Comparison of ENCODE assay signal across 23 cellular contexts in genomic region chr12:119683816-119684215, GRCh38. TPM values are rescaled to one million over a fixed set of nuclear protein-coding genes. Genes with fewer than 3 reads are reported as not detected.
DNase-seq lines count a peak whose midpoint lies in the region; ATAC-seq and TF ChIP-seq lines count a peak whose summit lies in the region.
"Had no signal": no experiment of that assay in that cellular context is flagged by ENCODE, and none has a peak within 500 bp of the region (broad histone marks: within the 10 kb centered on the region; RNA-seq: fewer than 3 reads in every experiment).

No MANE protein-coding gene starts in this region.

- 29 to 36% methylated on average over 3 of the region's 3 CpGs for WGBS in body of pancreas, 2 donors
- WGBS in transverse colon (ENCODE audit: low coverage in 1 of 2), 2 donors = 59 to 61% methylated on average over 3 of the region's 3 CpGs

- H3K36me3 ChIP-seq in body of pancreas (replicated peaks in 1 of 2; ENCODE audit: insufficient read depth in 1 of 2, low read depth in 2 of 2) (peaks cover 12 to 15% of the 10 kb centered on the region in 2 donors), mucosa of descending colon (ENCODE audit: low read depth) (no peaks in the 10 kb centered on the region), transverse colon (peaks cover 0 to 17% (median 2%) of the 10 kb centered on the region in 4 donors), vagina (peaks cover 0 to 27% of the 10 kb centered on the region in 2 donors)

- no peaks in the 10 kb centered on the region for H3K27me3 ChIP-seq in body of pancreas
- no peaks in the 10 kb centered on the region for H3K27me3 ChIP-seq in transverse colon
- no peaks in the 10 kb centered on the region for H3K27me3 ChIP-seq in vagina
- H3K27me3 ChIP-seq: BLaER1 treated with 17β-estradiol and CSF1 and Interleukin-3, amounts not matched to agents 10 nM and 100 nM; testis had no signal

- POLR2A ChIA-PET in activated CD4-positive, alpha-beta T cell treated with anti-CD3 and anti-CD28 coated beads, Interleukin-2, amount 10 ng/mL, durations not matched to agents 7 days and 5 days (lab: Charles Lee) = no interaction called here
- POLR2A ChIA-PET in activated CD4-positive, alpha-beta T cell treated with anti-CD3 and anti-CD28 coated beads for 36 hours (lab: Charles Lee) = no interaction called here

- H3K36me3 Mint-ChIP-seq in activated CD4-positive, alpha-beta T cell treated with anti-CD3 and anti-CD28 coated beads, Interleukin-2, amount 10 ng/mL, durations not matched to agents 7 days and 5 days (ENCODE audit: low read depth) = peaks cover 59% of the 10 kb centered on the region
- H3K36me3 Mint-ChIP-seq in activated CD4-positive, alpha-beta T cell treated with anti-CD3 and anti-CD28 coated beads for 36 hours (ENCODE audit: low read depth) = peaks cover 17% of the 10 kb centered on the region

- TF ChIP-seq POLR2A in body of pancreas (IDR thresholded peaks at IDR 0.05) (no peak), transverse colon (IDR thresholded peaks at IDR 0.05) (no peak), vagina (IDR thresholded peaks at IDR 0.05) (no peak)

- no peak overlapping the region for H3K4me3 ChIP-seq in body of pancreas
- H3K4me3 ChIP-seq in mucosa of descending colon = no peak overlapping the region
- no peak overlapping the region for H3K4me3 ChIP-seq in transverse colon
- no peak overlapping the region for H3K4me3 ChIP-seq in vagina
- H3K4me3 ChIP-seq: BLaER1 treated with 17β-estradiol and CSF1 and Interleukin-3, amounts not matched to agents 10 nM and 100 nM; PC-9; SK-N-MC; testis had no signal

- H3K9me3 ChIP-seq in body of pancreas (no peaks in the 10 kb centered on the region), mucosa of descending colon (no peaks in the 10 kb centered on the region), transverse colon (no peaks in the 10 kb centered on the region), vagina (no peaks in the 10 kb centered on the region)
- H3K9me3 ChIP-seq: BLaER1 treated with 17β-estradiol and CSF1 and Interleukin-3, amounts not matched to agents 10 nM and 100 nM; testis had no signal

- DNase-seq in activated CD4-positive, alpha-beta T cell treated with anti-CD3 and anti-CD28 coated beads, Interleukin-2, amount 10 ng/mL, durations not matched to agents 7 days and 5 days = no peak
- DNase-seq in activated CD4-positive, alpha-beta T cell treated with anti-CD3 and anti-CD28 coated beads for 36 hours = no peak
- DNase-seq in body of pancreas = no peak
- no peak for DNase-seq in mucosa of descending colon
- DNase-seq in transverse colon = no peak
- DNase-seq in vagina (ENCODE audit: extremely low spot score in 2 of 2) = no peak
- DNase-seq: activated CD4-positive, alpha-beta T cell treated with anti-CD3 and anti-CD28 coated beads, Interleukin-2, amount 50 U/mL, for 48 hours; activated T-cell treated with anti-CD3 and anti-CD28 coated beads, Interleukin-2, amount 50 U/mL, for 48 hours; caudate nucleus; H7; hippocampal formation; kidney glomerular epithelial cell; NCI-H1048; NCI-H526 treated with DMSO at 0.1 percent for 48 hours; occipital lobe; PC-9; stimulated activated CD4-positive, alpha-beta T cell treated with anti-CD3 and anti-CD28 coated beads, Interleukin-2, amount 100 ng/mL, for 48 hours; testis had no signal

- H3K4me3 Mint-ChIP-seq in activated CD4-positive, alpha-beta T cell treated with anti-CD3 and anti-CD28 coated beads, Interleukin-2, amount 10 ng/mL, durations not matched to agents 7 days and 5 days = no peak overlapping the region
- H3K4me3 Mint-ChIP-seq in activated CD4-positive, alpha-beta T cell treated with anti-CD3 and anti-CD28 coated beads for 36 hours = no peak overlapping the region

- CTCF ChIA-PET in activated CD4-positive, alpha-beta T cell treated with anti-CD3 and anti-CD28 coated beads, Interleukin-2, amount 10 ng/mL, durations not matched to agents 7 days and 5 days (lab: Charles Lee) = interaction anchor here (0.6 to 1.1 kb wide), 3 partner anchors 9 to 436 kb away, joined by 3 read pairs; no protein-coding TSS in a partner anchor
- CTCF ChIA-PET in activated CD4-positive, alpha-beta T cell treated with anti-CD3 and anti-CD28 coated beads for 36 hours (lab: Charles Lee) = no interaction called here

- peaks cover 28% of the 10 kb centered on the region for H3K4me1 ChIP-seq in body of pancreas
- peaks cover 57% of the 10 kb centered on the region for H3K4me1 ChIP-seq in mucosa of descending colon (ENCODE audit: low read depth)
- peaks cover 15 to 98% (median 61%) of the 10 kb centered on the region in 4 donors for H3K4me1 ChIP-seq in transverse colon
- H3K4me1 ChIP-seq in vagina = peaks cover 16% of the 10 kb centered on the region

- ATAC-seq in activated CD4-positive, alpha-beta T cell treated with anti-CD3 and anti-CD28 coated beads for 36 hours = no peak
- peak; percentile 63 for ATAC-seq in body of pancreas
- ATAC-seq in mucosa of descending colon = peak; percentile 49
- ATAC-seq in GM18520 (IDR thresholded peaks at IDR 0.05; ENCODE audit: unreplicated experiment) = no peak
- ATAC-seq in HG02884 (IDR thresholded peaks at IDR 0.05; ENCODE audit: unreplicated experiment) = no peak

- H3K4me1 Mint-ChIP-seq in activated CD4-positive, alpha-beta T cell treated with anti-CD3 and anti-CD28 coated beads, Interleukin-2, amount 10 ng/mL, durations not matched to agents 7 days and 5 days = peaks cover 21% of the 10 kb centered on the region
- H3K4me1 Mint-ChIP-seq in activated CD4-positive, alpha-beta T cell treated with anti-CD3 and anti-CD28 coated beads for 36 hours = peaks cover 12% of the 10 kb centered on the region

- in situ Hi-C loops in transverse colon (cut with MboI; ENCODE audit: low pct_ligation_motif_present in 1 of 4, low pct_unique_long_range_greater_than_20kb in 1 of 4, low sequenced_read_pairs in 3 of 4) = no loop called here

- TF ChIP-seq CTCF in body of pancreas (IDR thresholded peaks at IDR 0.05) = no peak
- no peak for TF ChIP-seq CTCF in mucosa of descending colon (IDR thresholded peaks at IDR 0.05)
- no peak for TF ChIP-seq CTCF in transverse colon (IDR thresholded peaks at IDR 0.05)
- no peak for TF ChIP-seq CTCF in vagina (IDR thresholded peaks at IDR 0.05)

- H3K27me3 Mint-ChIP-seq in activated CD4-positive, alpha-beta T cell treated with anti-CD3 and anti-CD28 coated beads, Interleukin-2, amount 10 ng/mL, durations not matched to agents 7 days and 5 days = no peaks in the 10 kb centered on the region
- no peaks in the 10 kb centered on the region for H3K27me3 Mint-ChIP-seq in activated CD4-positive, alpha-beta T cell treated with anti-CD3 and anti-CD28 coated beads for 36 hours

- no peak for TF ChIP-seq EP300 in transverse colon (IDR thresholded peaks at IDR 0.05; ENCODE audit: low read depth)

- H3K27ac ChIP-seq in body of pancreas = peak overlapping the region; percentile 17 to 63 (median 42)
- peak overlapping the region; percentile 75 to 82 (median 78) for H3K27ac ChIP-seq in transverse colon
- H3K27ac ChIP-seq in vagina = no peak overlapping the region
- H3K27ac ChIP-seq: KMS-11, PC-9, SK-N-MC had no signal

- H3K9me3 Mint-ChIP-seq in activated CD4-positive, alpha-beta T cell treated with anti-CD3 and anti-CD28 coated beads, Interleukin-2, amount 10 ng/mL, durations not matched to agents 7 days and 5 days = no peaks in the 10 kb centered on the region
- no peaks in the 10 kb centered on the region for H3K9me3 Mint-ChIP-seq in activated CD4-positive, alpha-beta T cell treated with anti-CD3 and anti-CD28 coated beads for 36 hours (ENCODE audit: low read depth)

- intact Hi-C loops in activated CD4-positive, alpha-beta T cell treated with anti-CD3 and anti-CD28 coated beads for 36 hours (cut with DNase I, micrococcal nuclease) = no loop called here
- intact Hi-C loops in body of pancreas (cut with DNase I) (no loop called here), mucosa of descending colon (cut with DNase I, micrococcal nuclease) (no loop called here), transverse colon (cut with DNase I; ENCODE audit: low total_unique reads) (no loop called here), vagina (cut with DNase I) (no loop called here)

- H3K27ac Mint-ChIP-seq in activated CD4-positive, alpha-beta T cell treated with anti-CD3 and anti-CD28 coated beads, Interleukin-2, amount 10 ng/mL, durations not matched to agents 7 days and 5 days = peak overlapping the region; percentile 26
- no peak overlapping the region for H3K27ac Mint-ChIP-seq in activated CD4-positive, alpha-beta T cell treated with anti-CD3 and anti-CD28 coated beads for 36 hours

RNA-seq across cellular contexts. Expression of gene PRKAB1, which starts 15.9 kb away (rescaled TPM):
- 10 to 100 TPM; 30.7 to 37.2 TPM for total RNA-seq in activated CD4-positive, alpha-beta T cell treated with anti-CD3 and anti-CD28 coated beads, Interleukin-2, amount 10 ng/mL, durations not matched to agents 7 days and 5 days
- 10 to 100 TPM; 18.0 to 21.7 TPM for total RNA-seq in activated CD4-positive, alpha-beta T cell treated with anti-CD3 and anti-CD28 coated beads for 36 hours
- total RNA-seq in body of pancreas (10 to 100 TPM; 13.5 to 20.5 TPM), mucosa of descending colon (100 to 1,000 TPM in 1 of 3 donors, 10 to 100 TPM in 2; 63.8 to 127 (median 90.1) TPM), transverse colon (100 to 1,000 TPM in 1 of 4 donors, 10 to 100 TPM in 3; 46.0 to 151 (median 89.3) TPM), vagina (68.3 TPM)

Comparison
In these comparisons a context has a peak if more than half of its experiments do, and no peak if none do; other contexts are left out.
1. ATAC-seq: peak in body of pancreas (single experiment) and mucosa of descending colon (single experiment); none in activated CD4-positive, alpha-beta T cell treated with anti-CD3 and anti-CD28 coated beads for 36 hours (single experiment), GM18520 (single experiment) and HG02884 (single experiment).